Comparison of ENCODE assay signal across 11 cellular contexts in genomic region chr1:10107985-10108663, GRCh38.
DNase-seq lines count a peak whose midpoint lies in the region; ATAC-seq, FAIRE-seq and TF ChIP-seq lines count a peak whose summit lies in the region.
"Had no signal": no experiment of that assay in that cellular context is flagged by ENCODE, and none has a peak within 500 bp of the region (broad histone marks: within the 10 kb centered on the region; RNA-seq: fewer than 3 reads in every experiment).

No MANE protein-coding gene starts in this region.

- peaks cover 45% of the 10 kb centered on the region for H3K4me1 Mint-ChIP-seq in chondrocyte (ENCODE audit: low read depth)

- TF ChIP-seq CTCF in chondrocyte (IDR thresholded peaks at IDR 0.05) (no peak), upper lobe of right lung (IDR thresholded peaks at IDR 0.05) (no peak), tibial nerve (IDR thresholded peaks at IDR 0.05) (no peak)

- peaks cover 19% of the 10 kb centered on the region for H3K36me3 Mint-ChIP-seq in chondrocyte (ENCODE audit: low read depth)

- no peak for TF ChIP-seq EP300 in tibial nerve (IDR thresholded peaks at IDR 0.05)

- H3K27me3 ChIP-seq in mesenchymal stem cell (ENCODE audit: control insufficient read depth in 1 of 2, insufficient read depth in 1 of 2, low read length in 2 of 2) (no peaks in the 10 kb centered on the region), upper lobe of right lung (no peaks in the 10 kb centered on the region), tibial nerve (no peaks in the 10 kb centered on the region)
- H3K27me3 ChIP-seq: testis had no signal

- H4K91ac ChIP-seq in mesenchymal stem cell (ENCODE audit: low read length) = no peak overlapping the region

- no peak overlapping the region for H2AFZ ChIP-seq in mesenchymal stem cell (ENCODE audit: low read depth, low read length)

- no peak overlapping the region for H2BK12ac ChIP-seq in mesenchymal stem cell (ENCODE audit: low read length in 2 of 2)

- no peaks in the 10 kb centered on the region for H3K27me3 Mint-ChIP-seq in chondrocyte (ENCODE audit: low read depth)
- H3K27me3 Mint-ChIP-seq: activated naive CD4-positive, alpha-beta T cell treated with anti-CD3 and anti-CD28 coated beads, Interleukin-2, amount 50 U/mL, for 24 hours had no signal

- H3K27ac ChIP-seq in mesenchymal stem cell (ENCODE audit: low read length, poor library complexity, severe bottlenecking) (peak overlapping the region; percentile 64), upper lobe of right lung (no peak overlapping the region), tibial nerve (no peak overlapping the region)
- H3K27ac ChIP-seq: HL-60 had no signal

- H2BK120ac ChIP-seq in mesenchymal stem cell (ENCODE audit: low read depth, low read length) = no peak overlapping the region

- H3K36me3 ChIP-seq in mesenchymal stem cell (ENCODE audit: control insufficient read depth in 1 of 2, insufficient read depth in 2 of 2, low read depth in 1 of 2, low read length in 2 of 2) (peaks cover 26 to 59% of the 10 kb centered on the region in 2 experiments), upper lobe of right lung (peaks cover 58% of the 10 kb centered on the region), tibial nerve (peaks cover 2 to 81% (median 6%) of the 10 kb centered on the region in 3 donors)

- no peak overlapping the region for H3K4ac ChIP-seq in mesenchymal stem cell (ENCODE audit: low read depth in 1 of 2, low read length in 2 of 2)

- DNase-seq in HTR-8/SVneo (ENCODE audit: insufficient read length, low spot score) = peak; percentile 52
- peak; percentile 12 for DNase-seq in chondrocyte (ENCODE audit: low spot score)
- peak; percentile 86 for DNase-seq in mesenchymal stem cell
- no peak for DNase-seq in upper lobe of right lung
- no peak for DNase-seq in OCI-M1 (lab: John Stamatoyannopoulos, UW)
- no peak for DNase-seq in activated CD8-positive, alpha-beta memory T cell treated with anti-CD3 and anti-CD28 coated beads for 24 hours
- no peak for DNase-seq in tibial nerve (ENCODE audit: low spot score in 2 of 2)

- peak overlapping the region; percentile 11 for H3K4me3 Mint-ChIP-seq in chondrocyte (ENCODE audit: unreplicated experiment)
- H3K4me3 Mint-ChIP-seq: activated naive CD4-positive, alpha-beta T cell treated with anti-CD3 and anti-CD28 coated beads, Interleukin-2, amount 50 U/mL, for 24 hours had no signal

- no peaks in the 10 kb centered on the region for H3K9me3 Mint-ChIP-seq in chondrocyte (ENCODE audit: low read depth)
- H3K9me3 Mint-ChIP-seq: activated naive CD4-positive, alpha-beta T cell treated with anti-CD3 and anti-CD28 coated beads, Interleukin-2, amount 50 U/mL, for 24 hours had no signal

- no peak overlapping the region for H4K8ac ChIP-seq in mesenchymal stem cell (ENCODE audit: low read length)

- no peak overlapping the region for H3K4me2 ChIP-seq in mesenchymal stem cell (ENCODE audit: low read length, poor library complexity, severe bottlenecking)

- WGBS in mesenchymal stem cell = 42% methylated on average over 6 of the region's 10 CpGs
- 60% methylated on average over 9 to 10 of the region's 10 CpGs for WGBS in tibial nerve, 2 donors

- no peak overlapping the region for H2AK5ac ChIP-seq in mesenchymal stem cell (ENCODE audit: low read length, severe bottlenecking)

- no peak overlapping the region for H3K23ac ChIP-seq in mesenchymal stem cell (ENCODE audit: low read length in 2 of 2)

- no peak overlapping the region for H3K9ac ChIP-seq in mesenchymal stem cell (ENCODE audit: low read length)

- no peak overlapping the region for H3K18ac ChIP-seq in mesenchymal stem cell (ENCODE audit: low read depth in 1 of 2, low read length in 2 of 2)

- intact Hi-C loops in upper lobe of right lung (cut with DNase I) = no loop called here

- H3K9me3 ChIP-seq in mesenchymal stem cell (ENCODE audit: control insufficient read depth, low read length) (no peaks in the 10 kb centered on the region), upper lobe of right lung (no peaks in the 10 kb centered on the region), tibial nerve (no peaks in the 10 kb centered on the region)
- H3K9me3 ChIP-seq: testis had no signal

- H2BK15ac ChIP-seq in mesenchymal stem cell (ENCODE audit: low read depth, poor library complexity, severe bottlenecking) = no peak overlapping the region

- H3K27ac Mint-ChIP-seq in chondrocyte (ENCODE audit: unreplicated experiment) = peak overlapping the region; percentile 92
- H3K27ac Mint-ChIP-seq: activated naive CD4-positive, alpha-beta T cell treated with anti-CD3 and anti-CD28 coated beads, Interleukin-2, amount 50 U/mL, for 24 hours had no signal

- H3K14ac ChIP-seq in mesenchymal stem cell (ENCODE audit: low read length in 2 of 2) = no peak overlapping the region

- H2BK5ac ChIP-seq in mesenchymal stem cell (ENCODE audit: low read depth, low read length, poor library complexity, severe bottlenecking) = no peak overlapping the region

- TF ChIP-seq POLR2A in tibial nerve (IDR thresholded peaks at IDR 0.05) = no peak

- FAIRE-seq in HTR-8/SVneo (lab: Jason Lieb, UNC) = no peak

- ATAC-seq in upper lobe of right lung = peak; percentile 39
- no peak for ATAC-seq in GM19397 (IDR thresholded peaks at IDR 0.05; ENCODE audit: unreplicated experiment)

- H3K79me1 ChIP-seq in mesenchymal stem cell (replicated peaks; ENCODE audit: low read length, poor library complexity, severe bottlenecking) = peaks cover 28% of the 10 kb centered on the region

- H3K4me3 ChIP-seq in mesenchymal stem cell (ENCODE audit: insufficient read depth in 1 of 2, low read depth in 1 of 2, low read length in 2 of 2) = no peak overlapping the region
- H3K4me3 ChIP-seq in upper lobe of right lung = no peak overlapping the region
- H3K4me3 ChIP-seq in tibial nerve = no peak overlapping the region
- H3K4me3 ChIP-seq: testis had no signal

- peaks cover 6% of the 10 kb centered on the region for H3K4me1 ChIP-seq in mesenchymal stem cell (ENCODE audit: control insufficient read depth, insufficient read depth, low read depth, low read length)
- no peaks in the 10 kb centered on the region for H3K4me1 ChIP-seq in upper lobe of right lung
- H3K4me1 ChIP-seq in tibial nerve = peaks cover 0 to 11% (median 0%) of the 10 kb centered on the region in 4 donors

Comparison
In these comparisons a context has a peak if more than half of its experiments do, and no peak if none do; other contexts are left out.
1. DNase-seq: peak in HTR-8/SVneo (single experiment), chondrocyte (single experiment) and mesenchymal stem cell (single experiment); none in upper lobe of right lung (single experiment), OCI-M1 (single experiment), activated CD8-positive, alpha-beta memory T cell treated with anti-CD3 and anti-CD28 coated beads for 24 hours (single experiment) and tibial nerve (0 of 2).